In the genomic region with DNA sequence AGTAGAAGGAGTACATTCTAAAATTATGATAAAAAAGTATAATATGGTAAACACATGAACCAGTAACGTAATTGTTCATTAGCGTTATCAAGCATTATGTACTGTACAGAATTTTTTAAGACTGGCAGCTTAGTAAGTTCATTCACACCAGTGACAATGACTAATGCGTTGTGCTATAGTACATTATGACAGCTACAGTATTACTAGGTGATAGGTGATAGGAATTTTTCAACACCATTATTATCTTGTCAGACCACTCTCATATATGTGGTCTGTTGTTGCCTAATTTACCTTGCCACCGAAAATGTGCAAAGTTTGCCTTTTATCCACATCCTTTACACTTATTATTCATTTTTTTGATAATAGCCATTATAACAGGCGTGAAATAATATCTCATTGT, we compare ENCODE assay signal across 26 cellular contexts.
DNase-seq lines count a peak whose midpoint lies in the region; FAIRE-seq and TF ChIP-seq lines count a peak whose summit lies in the region.
"Had no signal": no experiment of that assay in that cellular context is flagged by ENCODE, and none has a peak within 500 bp of the region (broad histone marks: within the 10 kb centered on the region; RNA-seq: fewer than 3 reads in every experiment).

No MANE protein-coding gene starts in this region.

- H3K27ac ChIP-seq in astrocyte (ENCODE audit: low read depth, low read length) (no peak overlapping the region), SJCRH30 (no peak overlapping the region)
- H3K27ac ChIP-seq: 22Rv1; A549; BLaER1 treated with 17β-estradiol and CSF1 and Interleukin-3, amounts not matched to agents 10 nM and 100 nM; C4-2B had no signal

- no peaks in the 10 kb centered on the region for H3K9me3 Mint-ChIP-seq in astrocyte (ENCODE audit: unreplicated experiment)
- H3K9me3 Mint-ChIP-seq: CD4-positive, alpha-beta T cell; CD8-positive, alpha-beta T cell had no signal

- no peaks in the 10 kb centered on the region for H4K20me1 ChIP-seq in astrocyte (ENCODE audit: insufficient read depth, low read length)
- H4K20me1 ChIP-seq: BLaER1 treated with 17β-estradiol and CSF1 and Interleukin-3, amounts not matched to agents 10 nM and 100 nM had no signal

- no peak overlapping the region for H3K4me3 ChIP-seq in astrocyte (ENCODE audit: insufficient read depth, low read depth, low read length)
- no peak overlapping the region for H3K4me3 ChIP-seq in SJCRH30
- H3K4me3 ChIP-seq: A549; BLaER1 treated with 17β-estradiol and CSF1 and Interleukin-3, amounts not matched to agents 10 nM and 100 nM; GM12878 had no signal

- no peaks in the 10 kb centered on the region for H3K36me3 Mint-ChIP-seq in astrocyte (ENCODE audit: low read depth, unreplicated experiment)
- H3K36me3 Mint-ChIP-seq: CD8-positive, alpha-beta T cell had no signal

- no peak overlapping the region for H3K9ac ChIP-seq in astrocyte (ENCODE audit: low read length)
- H3K9ac ChIP-seq: BLaER1 treated with 17β-estradiol and CSF1 and Interleukin-3, amounts not matched to agents 10 nM and 100 nM had no signal

- H3K4me1 Mint-ChIP-seq in astrocyte (ENCODE audit: low read depth, unreplicated experiment), result no peaks in the 10 kb centered on the region
- H3K4me1 Mint-ChIP-seq: B cell had no signal

- H3K4me3 Mint-ChIP-seq in astrocyte (ENCODE audit: unreplicated experiment), result no peak overlapping the region
- H3K4me3 Mint-ChIP-seq: B cell; CD4-positive, alpha-beta T cell; CD8-positive, alpha-beta T cell had no signal

- no peaks in the 10 kb centered on the region for H3K27me3 Mint-ChIP-seq in astrocyte (ENCODE audit: low read depth, unreplicated experiment)
- H3K27me3 Mint-ChIP-seq: B cell; CD4-positive, alpha-beta T cell had no signal

- H3K36me3 ChIP-seq in astrocyte (ENCODE audit: insufficient read depth, low read length) (no peaks in the 10 kb centered on the region), SJCRH30 (no peaks in the 10 kb centered on the region)
- H3K36me3 ChIP-seq: BLaER1 treated with 17β-estradiol and CSF1 and Interleukin-3, amounts not matched to agents 10 nM and 100 nM had no signal

- no peak for TF ChIP-seq CTCF in astrocyte (IDR thresholded peaks at IDR 0.05; ENCODE audit: insufficient read depth, low read depth, low read length)

- H3K27me3 ChIP-seq in astrocyte (ENCODE audit: insufficient read depth, low read length), result no peaks in the 10 kb centered on the region
- no peaks in the 10 kb centered on the region for H3K27me3 ChIP-seq in SJCRH30
- H3K27me3 ChIP-seq: BLaER1 treated with 17β-estradiol and CSF1 and Interleukin-3, amounts not matched to agents 10 nM and 100 nM had no signal

- H3K4me1 ChIP-seq in astrocyte (ENCODE audit: insufficient read depth, low read length) (no peaks in the 10 kb centered on the region), SJCRH30 (no peaks in the 10 kb centered on the region)
- H3K4me1 ChIP-seq: A549; BLaER1 treated with 17β-estradiol and CSF1 and Interleukin-3, amounts not matched to agents 10 nM and 100 nM; Caco-2 had no signal

- H2AFZ ChIP-seq in astrocyte (ENCODE audit: low read depth, low read length), result no peak overlapping the region

- no peaks in the 10 kb centered on the region for H3K9me3 ChIP-seq in astrocyte (ENCODE audit: insufficient read depth, low read depth, low read length)
- H3K9me3 ChIP-seq in SJCRH30 (replicated peaks), result no peaks in the 10 kb centered on the region; the same call in 1 of the 2 replicates
- H3K9me3 ChIP-seq: A549; BLaER1 treated with 17β-estradiol and CSF1 and Interleukin-3, amounts not matched to agents 10 nM and 100 nM; Caco-2 had no signal

- no peaks in the 10 kb centered on the region for H3K79me2 ChIP-seq in astrocyte (ENCODE audit: insufficient read depth, low read length)

- peak; percentile 17 for FAIRE-seq in astrocyte (lab: Jason Lieb, UNC)
- FAIRE-seq: A549, GM12878, GM12892, GM18507, GM19239 had no signal

- no peak overlapping the region for H3K4me2 ChIP-seq in astrocyte (ENCODE audit: low read length)
- H3K4me2 ChIP-seq: A549; BLaER1 treated with 17β-estradiol and CSF1 and Interleukin-3, amounts not matched to agents 10 nM and 100 nM had no signal

- peak; percentile 2 for DNase-seq in NCI-H2227 treated with DMSO at 0.1 percent for 48 hours (lab: John Stamatoyannopoulos, UW)
- DNase-seq in NCI-H2227 (lab: John Stamatoyannopoulos, UW; ENCODE audit: unreplicated experiment), result no peak
- no peak for DNase-seq in astrocyte (ENCODE audit: low read depth)
- DNase-seq in SJCRH30, result no peak
- DNase-seq in central memory CD4-positive, alpha-beta T cell, result no peak
- DNase-seq: AML-193; Caco-2; Calu3; CD4-positive, alpha-beta T cell; CD8-positive, alpha-beta T cell; DMS 273 treated with DMSO at 0.1 percent for 48 hours; DMS153; DMS53; DMS79; DND-41; EL; GDM1 had no signal

- no peak overlapping the region for H3K27ac Mint-ChIP-seq in astrocyte (ENCODE audit: unreplicated experiment)
- H3K27ac Mint-ChIP-seq: B cell; CD4-positive, alpha-beta T cell; CD8-positive, alpha-beta T cell had no signal
